Comparison of ENCODE assay signal across 1 cellular context in genomic region chr5:61089351-61089750, GRCh38.
TF ChIP-seq lines count a peak whose summit lies in the region.

No MANE protein-coding gene starts in this region.

TF ChIP-seq in SK-N-SH treated with all-trans-retinoic acid at 6 μM for 48 hours, 23 proteins besides CTCF, POLR2A, EP300 and RAD21 (continued from another document):
- TF ChIP-seq CSDC2 (CRISPR knock-in tag; IDR thresholded peaks at IDR 0.05) (no peak), ZNF8 (CRISPR knock-in tag; IDR thresholded peaks at IDR 0.05) (no peak), ZC3H10 (CRISPR knock-in tag; IDR thresholded peaks at IDR 0.05) (no peak), SNAI2 (CRISPR knock-in tag; IDR thresholded peaks at IDR 0.05) (no peak), BACH2 (CRISPR knock-in tag; IDR thresholded peaks at IDR 0.05; ENCODE audit: borderline replicate concordance) (no peak), OSR1 (CRISPR knock-in tag; IDR thresholded peaks at IDR 0.05) (no peak)
